Comparison of ENCODE assay signal across 1 cellular context in genomic region chr2:105337122-105338019, GRCh38.
A peak's percentile ranks its signal among the peaks of the same experiment; 100 is the strongest.
TF ChIP-seq lines count a peak whose summit lies in the region.

C2orf49 (plus strand) TSS chr2:105337540; CDS start chr2:105337588, 48 bp downstream.

TF ChIP-seq in HepG2, 621 proteins besides CTCF, POLR2A, EP300 and RAD21 (continued from another document and continues in another):
- TF ChIP-seq, protein P1, sequence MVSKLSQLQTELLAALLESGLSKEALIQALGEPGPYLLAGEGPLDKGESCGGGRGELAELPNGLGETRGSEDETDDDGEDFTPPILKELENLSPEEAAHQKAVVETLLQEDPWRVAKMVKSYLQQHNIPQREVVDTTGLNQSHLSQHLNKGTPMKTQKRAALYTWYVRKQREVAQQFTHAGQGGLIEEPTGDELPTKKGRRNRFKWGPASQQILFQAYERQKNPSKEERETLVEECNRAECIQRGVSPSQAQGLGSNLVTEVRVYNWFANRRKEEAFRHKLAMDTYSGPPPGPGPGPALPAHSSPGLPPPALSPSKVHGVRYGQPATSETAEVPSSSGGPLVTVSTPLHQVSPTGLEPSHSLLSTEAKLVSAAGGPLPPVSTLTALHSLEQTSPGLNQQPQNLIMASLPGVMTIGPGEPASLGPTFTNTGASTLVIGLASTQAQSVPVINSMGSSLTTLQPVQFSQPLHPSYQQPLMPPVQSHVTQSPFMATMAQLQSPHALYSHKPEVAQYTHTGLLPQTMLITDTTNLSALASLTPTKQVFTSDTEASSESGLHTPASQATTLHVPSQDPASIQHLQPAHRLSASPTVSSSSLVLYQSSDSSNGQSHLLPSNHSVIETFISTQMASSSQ (IDR thresholded peaks at IDR 0.05; ENCODE audit: low read depth) = peak; percentile 39; the same call in 1 of the 2 replicates
- TF ChIP-seq, protein P1 (CRISPR knock-in tag; IDR thresholded peaks at IDR 0.05; ENCODE audit: borderline replicate concordance) = peak; percentile 73; the same call in 1 of the 2 replicates
- TF ChIP-seq ISX (CRISPR knock-in tag; conservative IDR thresholded peaks at IDR 0.05) = no peak
- peak; percentile 100 for TF ChIP-seq ASH2L (IDR thresholded peaks at IDR 0.05; ENCODE audit: insufficient read length, low read depth, low read length)
- TF ChIP-seq PITX1 (CRISPR knock-in tag; IDR thresholded peaks at IDR 0.05) = peak; percentile 84; the same call in 1 of the 2 replicates
- TF ChIP-seq SIN3B (IDR thresholded peaks at IDR 0.05; ENCODE audit: low read length) = peak; percentile 82
- TF ChIP-seq BATF2 (CRISPR knock-in tag; IDR thresholded peaks at IDR 0.05) = 0 out of 2 replicates have a peak, but pooled peaks have one; percentile 21
- TF ChIP-seq ZNF292 (CRISPR knock-in tag; IDR thresholded peaks at IDR 0.05; ENCODE audit: borderline replicate concordance, low read depth) = no peak; the same call in 1 of the 2 replicates
- peak; percentile 11; the same call in 1 of the 2 replicates for TF ChIP-seq FOXA3 (CRISPR knock-in tag; IDR thresholded peaks at IDR 0.05)
- TF ChIP-seq CBX2 (IDR thresholded peaks at IDR 0.05; ENCODE audit: low read depth, low read length) = no peak
- no peak for TF ChIP-seq CBX2 (CRISPR knock-in tag; IDR thresholded peaks at IDR 0.05; ENCODE audit: low read depth)
- TF ChIP-seq ZBTB44 (CRISPR knock-in tag; IDR thresholded peaks at IDR 0.05) = no peak
- TF ChIP-seq ZMYM4 (CRISPR knock-in tag; IDR thresholded peaks at IDR 0.05) = peak; percentile 95
- peak; percentile 54; the same call in 1 of the 2 replicates for TF ChIP-seq ZNF704 (CRISPR knock-in tag; IDR thresholded peaks at IDR 0.05; ENCODE audit: borderline replicate concordance)
- TF ChIP-seq ZNF549 (CRISPR knock-in tag; IDR thresholded peaks at IDR 0.05) = no peak
- TF ChIP-seq NFYB (CRISPR knock-in tag; IDR thresholded peaks at IDR 0.05) = peak; percentile 28; the same call in 1 of the 2 replicates
- TF ChIP-seq CC2D1A (CRISPR knock-in tag; IDR thresholded peaks at IDR 0.05) = no peak
- TF ChIP-seq THRA (CRISPR knock-in tag; IDR thresholded peaks at IDR 0.05; ENCODE audit: borderline replicate concordance) = peak; percentile 98
- peak; percentile 92 for TF ChIP-seq RXRB (CRISPR knock-in tag; IDR thresholded peaks at IDR 0.05; ENCODE audit: borderline replicate concordance)
- no peak for TF ChIP-seq U2AF2 (IDR thresholded peaks at IDR 0.05; ENCODE audit: low read depth, low read length)
- TF ChIP-seq, protein P2, sequence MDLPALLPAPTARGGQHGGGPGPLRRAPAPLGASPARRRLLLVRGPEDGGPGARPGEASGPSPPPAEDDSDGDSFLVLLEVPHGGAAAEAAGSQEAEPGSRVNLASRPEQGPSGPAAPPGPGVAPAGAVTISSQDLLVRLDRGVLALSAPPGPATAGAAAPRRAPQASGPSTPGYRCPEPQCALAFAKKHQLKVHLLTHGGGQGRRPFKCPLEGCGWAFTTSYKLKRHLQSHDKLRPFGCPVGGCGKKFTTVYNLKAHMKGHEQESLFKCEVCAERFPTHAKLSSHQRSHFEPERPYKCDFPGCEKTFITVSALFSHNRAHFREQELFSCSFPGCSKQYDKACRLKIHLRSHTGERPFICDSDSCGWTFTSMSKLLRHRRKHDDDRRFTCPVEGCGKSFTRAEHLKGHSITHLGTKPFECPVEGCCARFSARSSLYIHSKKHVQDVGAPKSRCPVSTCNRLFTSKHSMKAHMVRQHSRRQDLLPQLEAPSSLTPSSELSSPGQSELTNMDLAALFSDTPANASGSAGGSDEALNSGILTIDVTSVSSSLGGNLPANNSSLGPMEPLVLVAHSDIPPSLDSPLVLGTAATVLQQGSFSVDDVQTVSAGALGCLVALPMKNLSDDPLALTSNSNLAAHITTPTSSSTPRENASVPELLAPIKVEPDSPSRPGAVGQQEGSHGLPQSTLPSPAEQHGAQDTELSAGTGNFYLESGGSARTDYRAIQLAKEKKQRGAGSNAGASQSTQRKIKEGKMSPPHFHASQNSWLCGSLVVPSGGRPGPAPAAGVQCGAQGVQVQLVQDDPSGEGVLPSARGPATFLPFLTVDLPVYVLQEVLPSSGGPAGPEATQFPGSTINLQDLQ (CRISPR knock-in tag; IDR thresholded peaks at IDR 0.05) = peak; percentile 79; the same call in 1 of the 2 replicates
- peak; percentile 88 for TF ChIP-seq ZNF274 (CRISPR knock-in tag; IDR thresholded peaks at IDR 0.05)
- peak; percentile 85 for TF ChIP-seq ELF1 (CRISPR knock-in tag; IDR thresholded peaks at IDR 0.05)
- 0 out of 2 replicates have a peak, but pooled peaks have one; percentile 60 for TF ChIP-seq ZNF761 (CRISPR knock-in tag; conservative IDR thresholded peaks at IDR 0.05)
- TF ChIP-seq HOXA3 (CRISPR knock-in tag; IDR thresholded peaks at IDR 0.05) = peak; percentile 98
- TF ChIP-seq MLLT10 (CRISPR knock-in tag; IDR thresholded peaks at IDR 0.05) = no peak
- TF ChIP-seq ZNF354B (CRISPR knock-in tag; IDR thresholded peaks at IDR 0.05) = 0 out of 2 replicates have a peak, but pooled peaks have one; percentile 72
- TF ChIP-seq, protein P3, sequence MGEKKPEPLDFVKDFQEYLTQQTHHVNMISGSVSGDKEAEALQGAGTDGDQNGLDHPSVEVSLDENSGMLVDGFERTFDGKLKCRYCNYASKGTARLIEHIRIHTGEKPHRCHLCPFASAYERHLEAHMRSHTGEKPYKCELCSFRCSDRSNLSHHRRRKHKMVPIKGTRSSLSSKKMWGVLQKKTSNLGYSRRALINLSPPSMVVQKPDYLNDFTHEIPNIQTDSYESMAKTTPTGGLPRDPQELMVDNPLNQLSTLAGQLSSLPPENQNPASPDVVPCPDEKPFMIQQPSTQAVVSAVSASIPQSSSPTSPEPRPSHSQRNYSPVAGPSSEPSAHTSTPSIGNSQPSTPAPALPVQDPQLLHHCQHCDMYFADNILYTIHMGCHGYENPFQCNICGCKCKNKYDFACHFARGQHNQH (CRISPR knock-in tag; IDR thresholded peaks at IDR 0.05) = peak; percentile 67
- peak; percentile 79; the same call in 1 of the 2 replicates for TF ChIP-seq RARG (CRISPR knock-in tag; IDR thresholded peaks at IDR 0.05; ENCODE audit: low read depth)
- peak; percentile 49; the same call in 1 of the 2 replicates for TF ChIP-seq BRD4 (CRISPR knock-in tag; IDR thresholded peaks at IDR 0.05)
- TF ChIP-seq MEIS1 (CRISPR knock-in tag; IDR thresholded peaks at IDR 0.05; ENCODE audit: borderline replicate concordance) = no peak; the same call in 1 of the 2 replicates
- TF ChIP-seq, protein P4, sequence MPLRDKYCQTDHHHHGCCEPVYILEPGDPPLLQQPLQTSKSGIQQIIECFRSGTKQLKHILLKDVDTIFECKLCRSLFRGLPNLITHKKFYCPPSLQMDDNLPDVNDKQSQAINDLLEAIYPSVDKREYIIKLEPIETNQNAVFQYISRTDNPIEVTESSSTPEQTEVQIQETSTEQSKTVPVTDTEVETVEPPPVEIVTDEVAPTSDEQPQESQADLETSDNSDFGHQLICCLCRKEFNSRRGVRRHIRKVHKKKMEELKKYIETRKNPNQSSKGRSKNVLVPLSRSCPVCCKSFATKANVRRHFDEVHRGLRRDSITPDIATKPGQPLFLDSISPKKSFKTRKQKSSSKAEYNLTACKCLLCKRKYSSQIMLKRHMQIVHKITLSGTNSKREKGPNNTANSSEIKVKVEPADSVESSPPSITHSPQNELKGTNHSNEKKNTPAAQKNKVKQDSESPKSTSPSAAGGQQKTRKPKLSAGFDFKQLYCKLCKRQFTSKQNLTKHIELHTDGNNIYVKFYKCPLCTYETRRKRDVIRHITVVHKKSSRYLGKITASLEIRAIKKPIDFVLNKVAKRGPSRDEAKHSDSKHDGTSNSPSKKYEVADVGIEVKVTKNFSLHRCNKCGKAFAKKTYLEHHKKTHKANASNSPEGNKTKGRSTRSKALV (CRISPR knock-in tag; IDR thresholded peaks at IDR 0.05) = no peak
- TF ChIP-seq GZF1 (CRISPR knock-in tag; IDR thresholded peaks at IDR 0.05) = no peak
- TF ChIP-seq ZSCAN25 (CRISPR knock-in tag; IDR thresholded peaks at IDR 0.05) = peak; percentile 61; the same call in 1 of the 2 replicates
- TF ChIP-seq, protein P5, sequence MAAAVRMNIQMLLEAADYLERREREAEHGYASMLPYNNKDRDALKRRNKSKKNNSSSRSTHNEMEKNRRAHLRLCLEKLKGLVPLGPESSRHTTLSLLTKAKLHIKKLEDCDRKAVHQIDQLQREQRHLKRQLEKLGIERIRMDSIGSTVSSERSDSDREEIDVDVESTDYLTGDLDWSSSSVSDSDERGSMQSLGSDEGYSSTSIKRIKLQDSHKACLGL (CRISPR knock-in tag; IDR thresholded peaks at IDR 0.05) = peak; percentile 72; the same call in 1 of the 2 replicates
- TF ChIP-seq NCOR1 (IDR thresholded peaks at IDR 0.05; ENCODE audit: borderline replicate concordance, low read length) = peak; percentile 84; the same call in 1 of the 2 replicates
- 0 out of 2 replicates have a peak, but pooled peaks have one; percentile 14 for TF ChIP-seq ZNF263 (CRISPR knock-in tag; IDR thresholded peaks at IDR 0.05)
- TF ChIP-seq ELF3 (CRISPR knock-in tag; IDR thresholded peaks at IDR 0.05) = peak; percentile 41; the same call in 1 of the 2 replicates
- peak; percentile 15; the same call in 1 of the 2 replicates for TF ChIP-seq ZBTB26 (CRISPR knock-in tag; IDR thresholded peaks at IDR 0.05; ENCODE audit: borderline replicate concordance)
- peak; percentile 73 for TF ChIP-seq ZNF563 (CRISPR knock-in tag; IDR thresholded peaks at IDR 0.05)
- TF ChIP-seq THAP9 (CRISPR knock-in tag; IDR thresholded peaks at IDR 0.05; ENCODE audit: borderline replicate concordance) = peak; percentile 91; the same call in 1 of the 2 replicates
